ENCODE assay signal across 8 cellular contexts in the genomic region with DNA sequence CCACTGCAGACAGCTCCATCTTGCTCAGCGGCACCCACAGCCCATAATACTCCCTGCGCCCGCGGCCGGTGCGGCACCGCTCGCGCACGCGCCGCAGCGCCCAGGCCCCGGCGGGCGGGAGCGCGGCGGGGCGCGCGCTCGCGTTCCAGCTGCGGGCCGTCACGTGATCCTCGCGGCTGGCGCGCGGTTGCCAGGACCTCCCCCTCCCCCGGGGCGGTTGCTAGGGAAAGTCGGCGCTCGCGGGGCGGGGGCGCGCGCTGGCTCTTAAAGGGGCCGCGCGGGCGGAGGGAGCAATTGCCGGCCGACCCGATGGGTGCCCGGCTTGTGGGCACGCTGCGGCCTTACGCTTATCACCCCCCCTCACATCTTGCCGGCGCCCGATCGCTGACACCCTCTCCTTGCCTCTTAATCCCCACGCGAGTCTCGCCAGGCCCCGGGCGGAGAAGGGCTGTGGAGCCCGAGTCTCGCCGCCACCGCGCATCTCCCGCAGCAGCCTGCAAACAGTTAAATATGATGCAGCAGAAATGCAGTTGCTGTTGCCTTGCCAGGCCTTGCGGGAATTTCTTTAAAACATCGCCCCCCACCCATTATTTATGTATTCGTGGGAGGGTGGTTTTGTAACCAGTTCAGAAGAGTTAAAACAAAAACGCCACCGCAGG. TPM values are rescaled to one million over a fixed set of nuclear protein-coding genes. Genes with fewer than 3 reads are reported as not detected.
DNase-seq lines count a peak whose midpoint lies in the region; ATAC-seq and TF ChIP-seq lines count a peak whose summit lies in the region.

A gene (minus strand): TSS at position 45 of the 659 bp plus-strand sequence. CDS start 26 bp downstream, at position 19.

- H3K27ac Mint-ChIP-seq in immature natural killer cell, result peak within 1 kb of the TSS; percentile 80 to 96 (median 87)

- TF ChIP-seq CTCF in AG04449 (IDR thresholded peaks at IDR 0.05; ENCODE audit: insufficient read depth, low read length, missing control alignments), result no peak
- no peak for TF ChIP-seq CTCF in cardiac fibroblast (IDR thresholded peaks at IDR 0.05; ENCODE audit: low read depth, low read length)

- DNase-seq in AG04449 (ENCODE audit: low read depth, low spot score) (no peak), NCI-H446 (lab: John Stamatoyannopoulos, UW) (peak; percentile 75 to 97), cardiac fibroblast (ENCODE audit: low read depth in 2 of 2) (peak; percentile 92 to 96), immature natural killer cell (peak; percentile 93 to 95 (median 95)), smooth muscle cell of the brain vasculature (ENCODE audit: low read depth, low spot score) (peak; percentile 83)
- DNase-seq in activated CD4-positive, CD25-positive, alpha-beta regulatory T cell (lab: John Stamatoyannopoulos, UW), result peak; percentile 88 to 95 (median 92)

- CTCF ChIA-PET in AG04449 (lab: Yijun Ruan, JAX), result interaction anchor here (1.2 to 8.6 kb wide), 10 partner anchors 8 to 142 kb away, joined by 3 to 238 read pairs (median 24); a partner anchor contains a TSS

- peak; percentile 73 for ATAC-seq in GM19023 (IDR thresholded peaks at IDR 0.05; ENCODE audit: unreplicated experiment)
- ATAC-seq in HG03342 (IDR thresholded peaks at IDR 0.05; ENCODE audit: unreplicated experiment), result peak; percentile 55

- peaks cover 49 to 60% of the 10 kb centered on the region in 2 donors for H3K4me1 Mint-ChIP-seq in immature natural killer cell

- peaks cover 16 to 25% (median 25%) of the 10 kb centered on the region in 3 donors for H3K27me3 Mint-ChIP-seq in immature natural killer cell (ENCODE audit: low read depth in 3 of 3)

- no peaks in the 10 kb centered on the region for H3K36me3 Mint-ChIP-seq in immature natural killer cell

- H3K4me3 ChIP-seq in AG04449 (ENCODE audit: low read depth, low read length) (peak within 1 kb of the TSS; percentile 75), cardiac fibroblast (replicated peaks in 1 of 2; ENCODE audit: low read depth in 2 of 2, low read length in 2 of 2) (peak within 1 kb of the TSS; percentile 67 to 70)

- no peaks in the 10 kb centered on the region for H3K9me3 Mint-ChIP-seq in immature natural killer cell

- POLR2A ChIA-PET in AG04449 (lab: Yijun Ruan, JAX), result interaction anchor here (1.0 to 1.2 kb wide), 3 partner anchors 11 to 447 kb away, joined by 3 read pairs; a partner anchor contains a TSS

- peak within 1 kb of the TSS; percentile 88 to 97 (median 94) for H3K4me3 Mint-ChIP-seq in immature natural killer cell

RNA-seq across cellular contexts. Expression of the gene that starts here (rescaled TPM):
- polyA plus RNA-seq in immature natural killer cell, result 10 to 100 TPM in 1 of 3 donors, 1 to 10 TPM in 2; 5.2 to 16.1 (median 6.3) TPM
